Comparison of ENCODE assay signal across 11 cellular contexts in genomic region chr10:28304032-28304571, GRCh38. TPM values are rescaled to one million over a fixed set of nuclear protein-coding genes. Genes with fewer than 3 reads are reported as not detected.
DNase-seq lines count a peak whose midpoint lies in the region; ATAC-seq and TF ChIP-seq lines count a peak whose summit lies in the region.
"Had no signal": no experiment of that assay in that cellular context is flagged by ENCODE, and none has a peak within 500 bp of the region (broad histone marks: within the 10 kb centered on the region; RNA-seq: fewer than 3 reads in every experiment).

No MANE protein-coding gene starts in this region.

- no peak overlapping the region for H3K27ac Mint-ChIP-seq in activated T-helper 1 cell treated with anti-CD3 and anti-CD28 coated beads, Interleukin-12 subunit alpha, Interleukin-12 subunit beta, Interleukin-2, Interleukin-4 antibody, amounts not matched to agents 30 ng/mL and 10 ng/mL and 1 ng/mL, durations not matched to agents 14 hours and 24 hours and 36 hours
- H3K27ac Mint-ChIP-seq in naive B cell: peak overlapping the region in 2 of 6 donors; percentile 31 to 80

- TF ChIP-seq POLR2A in ovary (IDR thresholded peaks at IDR 0.05): no peak

- peaks cover 10 to 38% (median 23%) of the 10 kb centered on the region in 10 experiments for H3K4me1 ChIP-seq in BLaER1 treated with 17β-estradiol and CSF1 and Interleukin-3, amounts not matched to agents 10 nM and 100 nM
- peaks cover 10% of the 10 kb centered on the region for H3K4me1 ChIP-seq in DOHH2 (ENCODE audit: control insufficient read depth, low read length)
- H3K4me1 ChIP-seq in ovary (ENCODE audit: insufficient read depth): peaks cover 1% of the 10 kb centered on the region

- intact Hi-C loops in activated T-helper 1 cell treated with anti-CD3 and anti-CD28 coated beads, Interleukin-12 subunit alpha, Interleukin-12 subunit beta, Interleukin-2, Interleukin-4 antibody, amounts not matched to agents 30 ng/mL and 10 ng/mL and 1 ng/mL, durations not matched to agents 14 hours and 24 hours and 36 hours (cut with micrococcal nuclease): loop anchor here (5.0 kb wide), 1 partner anchor 373 kb away; the partner anchor contains the start of gene BAMBI
- intact Hi-C loops in ovary (cut with DNase I): loop anchor here in 1 of 4 donors (10.0 kb wide), 1 partner anchor 81 kb away; no protein-coding TSS in a partner anchor

- DNase-seq in activated T-helper 1 cell treated with anti-CD3 and anti-CD28 coated beads, Interleukin-12 subunit alpha, Interleukin-12 subunit beta, Interleukin-2, Interleukin-4 antibody, amounts not matched to agents 30 ng/mL and 10 ng/mL and 1 ng/mL, durations not matched to agents 14 hours and 24 hours and 36 hours (ENCODE audit: low spot score): no peak
- DNase-seq in naive B cell (no peak), ovary (no peak), NCI-H2107 (lab: John Stamatoyannopoulos, UW) (no peak), NK-92 (lab: John Stamatoyannopoulos, UW; ENCODE audit: unreplicated experiment) (no peak), coronary artery (ENCODE audit: low spot score) (no peak)
- DNase-seq: hypothalamus, midbrain, SW 1271 had no signal

- no peaks in the 10 kb centered on the region for H3K36me3 Mint-ChIP-seq in activated T-helper 1 cell treated with anti-CD3 and anti-CD28 coated beads, Interleukin-12 subunit alpha, Interleukin-12 subunit beta, Interleukin-2, Interleukin-4 antibody, amounts not matched to agents 30 ng/mL and 10 ng/mL and 1 ng/mL, durations not matched to agents 14 hours and 24 hours and 36 hours (ENCODE audit: low read depth)
- H3K36me3 Mint-ChIP-seq in naive B cell: no peaks in the 10 kb centered on the region

- WGBS in ovary, 3 donors: 24 to 44% (median 25%) methylated on average over 3 of the region's 3 CpGs

- no peak overlapping the region for H3K27ac ChIP-seq in BLaER1 treated with 17β-estradiol and CSF1 and Interleukin-3, amounts not matched to agents 10 nM and 100 nM
- H3K27ac ChIP-seq in DOHH2 (ENCODE audit: low read depth, low read length) (no peak overlapping the region), ovary (no peak overlapping the region), coronary artery (peak overlapping the region in 1 of 2 donors; percentile 11)

- TF ChIP-seq EP300 in ovary (IDR thresholded peaks at IDR 0.05): no peak

- H3K79me2 ChIP-seq in DOHH2 (ENCODE audit: control insufficient read depth, low read length): no peaks in the 10 kb centered on the region

- H3K9me2 ChIP-seq in DOHH2 (replicated peaks; ENCODE audit: control insufficient read depth, low read length): no peaks in the 10 kb centered on the region

- H3K27me3 Mint-ChIP-seq in activated T-helper 1 cell treated with anti-CD3 and anti-CD28 coated beads, Interleukin-12 subunit alpha, Interleukin-12 subunit beta, Interleukin-2, Interleukin-4 antibody, amounts not matched to agents 30 ng/mL and 10 ng/mL and 1 ng/mL, durations not matched to agents 14 hours and 24 hours and 36 hours (ENCODE audit: insufficient read depth): peaks cover 44% of the 10 kb centered on the region
- H3K27me3 Mint-ChIP-seq in naive B cell: peaks cover 33 to 48% (median 48%) of the 10 kb centered on the region in 3 donors

- TF ChIP-seq CTCF in DOHH2 (IDR thresholded peaks at IDR 0.05; ENCODE audit: low read depth, low read length, poor library complexity, severe bottlenecking) (no peak), ovary (IDR thresholded peaks at IDR 0.05) (no peak), coronary artery (IDR thresholded peaks at IDR 0.05) (no peak)

- H3K27me3 ChIP-seq in BLaER1 treated with 17β-estradiol and CSF1 and Interleukin-3, amounts not matched to agents 10 nM and 100 nM: peaks cover 0 to 21% (median 15%) of the 10 kb centered on the region in 11 experiments; a peak in 12 of 22 replicates
- H3K27me3 ChIP-seq in DOHH2 (ENCODE audit: control insufficient read depth, low read length) (peaks cover 31% of the 10 kb centered on the region), ovary (no peaks in the 10 kb centered on the region)

- H3K36me3 ChIP-seq in BLaER1 treated with 17β-estradiol and CSF1 and Interleukin-3, amounts not matched to agents 10 nM and 100 nM: no peaks in the 10 kb centered on the region
- H3K36me3 ChIP-seq in DOHH2 (ENCODE audit: control insufficient read depth, low read length): no peaks in the 10 kb centered on the region
- no peaks in the 10 kb centered on the region for H3K36me3 ChIP-seq in ovary

- H3K4me3 Mint-ChIP-seq in activated T-helper 1 cell treated with anti-CD3 and anti-CD28 coated beads, Interleukin-12 subunit alpha, Interleukin-12 subunit beta, Interleukin-2, Interleukin-4 antibody, amounts not matched to agents 30 ng/mL and 10 ng/mL and 1 ng/mL, durations not matched to agents 14 hours and 24 hours and 36 hours: peak overlapping the region; percentile 73
- peak overlapping the region; percentile 48 to 96 (median 93) for H3K4me3 Mint-ChIP-seq in naive B cell

- no peak overlapping the region for H3K4me3 ChIP-seq in BLaER1 treated with 17β-estradiol and CSF1 and Interleukin-3, amounts not matched to agents 10 nM and 100 nM
- H3K4me3 ChIP-seq in DOHH2 (ENCODE audit: low read length): no peak overlapping the region
- no peak overlapping the region for H3K4me3 ChIP-seq in ovary
- no peak overlapping the region for H3K4me3 ChIP-seq in coronary artery

- peaks cover 27% of the 10 kb centered on the region for H3K4me1 Mint-ChIP-seq in activated T-helper 1 cell treated with anti-CD3 and anti-CD28 coated beads, Interleukin-12 subunit alpha, Interleukin-12 subunit beta, Interleukin-2, Interleukin-4 antibody, amounts not matched to agents 30 ng/mL and 10 ng/mL and 1 ng/mL, durations not matched to agents 14 hours and 24 hours and 36 hours (ENCODE audit: low read depth)
- peaks cover 13 to 24% (median 16%) of the 10 kb centered on the region in 3 donors for H3K4me1 Mint-ChIP-seq in naive B cell

- H3F3A ChIP-seq in DOHH2 (ENCODE audit: control insufficient read depth, insufficient read depth): no peaks in the 10 kb centered on the region

- no peak overlapping the region for H3K9ac ChIP-seq in BLaER1 treated with 17β-estradiol and CSF1 and Interleukin-3, amounts not matched to agents 10 nM and 100 nM

- ATAC-seq in naive B cell (ENCODE audit: low read depth in 2 of 2): no peak

- H3K9me3 ChIP-seq in BLaER1 treated with 17β-estradiol and CSF1 and Interleukin-3, amounts not matched to agents 10 nM and 100 nM (replicated peaks in 1 of 11): no peaks in the 10 kb centered on the region
- H3K9me3 ChIP-seq in DOHH2 (ENCODE audit: control insufficient read depth, insufficient read depth, low read length): peaks cover 3% of the 10 kb centered on the region; the same call in 1 of the 2 replicates
- H3K9me3 ChIP-seq in ovary: no peaks in the 10 kb centered on the region

- H3K4me2 ChIP-seq in BLaER1 treated with 17β-estradiol and CSF1 and Interleukin-3, amounts not matched to agents 10 nM and 100 nM: peak overlapping the region; percentile 37 to 91 (median 82); a peak in 18 of 22 replicates
- H3K4me2 ChIP-seq in DOHH2 (ENCODE audit: low read length): peak overlapping the region; percentile 81; the same call in 1 of the 2 replicates

- H3K9me3 Mint-ChIP-seq in activated T-helper 1 cell treated with anti-CD3 and anti-CD28 coated beads, Interleukin-12 subunit alpha, Interleukin-12 subunit beta, Interleukin-2, Interleukin-4 antibody, amounts not matched to agents 30 ng/mL and 10 ng/mL and 1 ng/mL, durations not matched to agents 14 hours and 24 hours and 36 hours: no peaks in the 10 kb centered on the region
- no peaks in the 10 kb centered on the region for H3K9me3 Mint-ChIP-seq in naive B cell

- H4K20me1 ChIP-seq in BLaER1 treated with 17β-estradiol and CSF1 and Interleukin-3, amounts not matched to agents 10 nM and 100 nM: no peaks in the 10 kb centered on the region
- H4K20me1 ChIP-seq in DOHH2 (ENCODE audit: control insufficient read depth, insufficient read depth, low read depth, low read length): no peaks in the 10 kb centered on the region

RNA-seq across cellular contexts. Expression of gene MPP7, which starts 1.2 kb away (rescaled TPM):
- 0.15 and 0.29 TPM in 2 replicates for total RNA-seq in activated T-helper 1 cell treated with anti-CD3 and anti-CD28 coated beads, Interleukin-12 subunit alpha, Interleukin-12 subunit beta, Interleukin-2, Interleukin-4 antibody, amounts not matched to agents 30 ng/mL and 10 ng/mL and 1 ng/mL, durations not matched to agents 14 hours and 24 hours and 36 hours
- polyA plus RNA-seq in naive B cell (ENCODE audit: low read depth in 6 of 6) (1 to 10 TPM; 3.6 to 6.3 (median 4.6) TPM), ovary (1 to 10 TPM; 2.3 to 7.5 TPM)
- 10 to 100 TPM in 3 of 7 donors, 1 to 10 TPM in 4; 2.2 to 13.3 (median 9.3) TPM for total RNA-seq in ovary
